Comparison of ENCODE assay signal across 20 cellular contexts in the genomic region with DNA sequence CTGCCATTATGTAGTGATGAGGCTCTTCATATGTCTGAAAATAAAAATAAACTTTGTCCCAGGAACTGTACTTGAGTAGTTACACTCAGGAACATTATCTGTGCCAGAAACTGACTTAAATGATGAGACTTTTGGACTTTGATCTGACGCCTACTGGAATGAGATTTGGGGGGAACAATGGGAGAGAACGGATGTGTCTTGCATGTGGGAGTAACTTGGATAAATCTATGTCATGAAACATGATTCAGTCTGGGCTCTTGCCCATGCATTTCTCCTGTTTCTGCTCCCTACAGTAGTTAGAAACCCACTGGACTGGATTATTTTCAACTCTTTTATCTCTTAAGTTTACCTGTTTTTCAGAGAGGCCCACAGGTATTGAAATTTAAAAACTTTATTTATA.
"Had no signal": no experiment of that assay in that cellular context is flagged by ENCODE, and none has a peak within 500 bp of the region (broad histone marks: within the 10 kb centered on the region; RNA-seq: fewer than 3 reads in every experiment).

No MANE protein-coding gene starts in this region.

- H3K27me3 ChIP-seq: dorsolateral prefrontal cortex, heart right ventricle, neutrophil, sigmoid colon, testis, uterus had no signal

- H3K4me1 ChIP-seq: heart right ventricle, psoas muscle, testis, uterus had no signal

- H3K9me3 Mint-ChIP-seq: activated CD4-positive, alpha-beta T cell treated with anti-CD3 and anti-CD28 coated beads, Interleukin-2, amount 10 ng/mL, durations not matched to agents 24 days and 14 days had no signal

- H3K4me3 Mint-ChIP-seq: activated B cell treated with CpG ODN at 0.5 μM for 24 hours; activated CD4-positive, alpha-beta T cell treated with anti-CD3 and anti-CD28 coated beads, Interleukin-2, amount 10 ng/mL, durations not matched to agents 24 days and 14 days; brain; naive B cell; stimulated activated naive CD8-positive, alpha-beta T cell treated with anti-CD3 and anti-CD28 coated beads, Interleukin-15, Interleukin-2, amounts not matched to agents 100 ng/mL and 50 ng/mL, for 24 hours; T-helper 17 cell had no signal

- H3K4me3 ChIP-seq: dorsolateral prefrontal cortex, heart right ventricle, psoas muscle, sigmoid colon, testis, uterus had no signal

- H3K36me3 Mint-ChIP-seq: brain, naive B cell had no signal

- DNase-seq: activated B cell treated with CpG ODN at 0.5 μM for 24 hours; activated CD4-positive, alpha-beta T cell treated with anti-CD3 and anti-CD28 coated beads, Interleukin-2, amount 10 ng/mL, durations not matched to agents 24 days and 14 days; activated CD8-positive, alpha-beta memory T cell treated with anti-CD3 and anti-CD28 coated beads for 24 hours; activated naive CD4-positive, alpha-beta T cell treated with anti-CD3 and anti-CD28 coated beads, Interleukin-2, amount 50 U/mL, for 16 hours; cerebellar nuclear complex; dorsolateral prefrontal cortex; heart right ventricle; islet precursor cell; naive B cell; psoas muscle; sigmoid colon; stimulated activated CD4-positive, alpha-beta T cell treated with anti-CD3 and anti-CD28 coated beads, Interleukin-15, amount 100 ng/mL, for 24 hours; stimulated activated CD4-positive, alpha-beta T cell treated with anti-CD3 and anti-CD28 coated beads, Interleukin-4, amount 100 ng/mL, for 24 hours; T-helper 17 cell; testis; uterus had no signal

- H3K9me3 ChIP-seq: neutrophil, sigmoid colon, testis, uterus had no signal

- H3K4me1 Mint-ChIP-seq: activated B cell treated with CpG ODN at 0.5 μM for 24 hours; activated CD4-positive, alpha-beta T cell treated with anti-CD3 and anti-CD28 coated beads, Interleukin-2, amount 10 ng/mL, durations not matched to agents 24 days and 14 days; naive B cell; T-helper 17 cell had no signal

- H3K27me3 Mint-ChIP-seq: activated B cell treated with CpG ODN at 0.5 μM for 24 hours; activated CD4-positive, alpha-beta T cell treated with anti-CD3 and anti-CD28 coated beads, Interleukin-2, amount 10 ng/mL, durations not matched to agents 24 days and 14 days; brain; naive B cell; stimulated activated naive CD8-positive, alpha-beta T cell treated with anti-CD3 and anti-CD28 coated beads, Interleukin-15, Interleukin-2, amounts not matched to agents 100 ng/mL and 50 ng/mL, for 24 hours; T-helper 17 cell had no signal

- H3K36me3 ChIP-seq: heart right ventricle, neutrophil, sigmoid colon, uterus had no signal

- H3K27ac Mint-ChIP-seq: activated B cell treated with CpG ODN at 0.5 μM for 24 hours; activated CD4-positive, alpha-beta T cell treated with anti-CD3 and anti-CD28 coated beads, Interleukin-2, amount 10 ng/mL, durations not matched to agents 24 days and 14 days; activated T-helper 2 cell treated with anti-CD3 and anti-CD28 coated beads, Interferon-gamma antibody, Interleukin-2, Interleukin-4, amounts not matched to agents 10 μg/mL and 5 μg/mL and 100 μg/mL, durations not matched to agents 14 hours and 24 hours and 36 hours; naive B cell; stimulated activated naive CD8-positive, alpha-beta T cell treated with anti-CD3 and anti-CD28 coated beads, Interleukin-15, Interleukin-2, amounts not matched to agents 100 ng/mL and 50 ng/mL, for 24 hours; T-helper 17 cell had no signal
